ENCODE assay signal across 20 cellular contexts in the genomic region with DNA sequence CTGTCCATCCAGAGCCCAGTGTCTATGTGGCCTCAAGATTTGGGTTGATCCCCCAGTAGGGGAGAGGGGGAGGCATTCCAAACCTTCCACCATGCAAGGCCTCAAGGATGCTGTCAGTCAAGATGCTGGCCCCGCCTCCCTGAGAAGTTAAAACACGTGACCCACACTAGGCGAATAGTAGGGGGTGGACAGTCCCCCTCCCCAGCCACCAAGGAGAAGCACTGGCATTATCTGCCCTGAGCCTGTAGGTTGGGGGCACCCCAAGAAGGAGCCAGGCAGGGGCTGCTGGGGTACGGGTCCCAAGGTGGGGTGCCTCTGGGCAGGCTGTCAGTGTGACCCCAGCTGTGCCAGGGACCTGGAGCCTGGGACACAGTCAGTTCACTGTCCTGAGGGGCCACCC. TPM values are rescaled to one million over a fixed set of nuclear protein-coding genes. Genes with fewer than 3 reads are reported as not detected.
DNase-seq lines count a peak whose midpoint lies in the region; ATAC-seq and TF ChIP-seq lines count a peak whose summit lies in the region.
"Had no signal": no experiment of that assay in that cellular context is flagged by ENCODE, and none has a peak within 500 bp of the region (broad histone marks: within the 10 kb centered on the region; RNA-seq: fewer than 3 reads in every experiment).

No MANE protein-coding gene starts in this region.

- no peaks in the 10 kb centered on the region for H3K9me3 ChIP-seq in BLaER1 treated with 17β-estradiol and CSF1 and Interleukin-3, amounts not matched to agents 10 nM and 100 nM (replicated peaks in 1 of 11)
- no peaks in the 10 kb centered on the region for H3K9me3 ChIP-seq in H9 (ENCODE audit: control insufficient read depth, low read depth, low read length)
- H3K9me3 ChIP-seq in neural cell (ENCODE audit: low read length) = no peaks in the 10 kb centered on the region
- H3K9me3 ChIP-seq: BE2C, psoas muscle had no signal

- no peaks in the 10 kb centered on the region for H3K27me3 ChIP-seq in BLaER1 treated with 17β-estradiol and CSF1 and Interleukin-3, amounts not matched to agents 10 nM and 100 nM
- H3K27me3 ChIP-seq in H9 (ENCODE audit: insufficient read depth, low read length) (no peaks in the 10 kb centered on the region), neural cell (ENCODE audit: insufficient read depth, low read depth, low read length) (no peaks in the 10 kb centered on the region)
- H3K27me3 ChIP-seq: brain microvascular endothelial cell had no signal

- H3K79me1 ChIP-seq in H9 (ENCODE audit: insufficient read depth, low read depth, low read length, poor library complexity, severe bottlenecking) = peaks cover 3% of the 10 kb centered on the region

- H3K4me1 Mint-ChIP-seq in H9 = peaks cover 27 to 35% of the 10 kb centered on the region in 2 experiments

- H3K27ac Mint-ChIP-seq in H9 = peak overlapping the region in 1 of 3 experiments; percentile 17; a peak in 1 of 7 replicates
- H3K27ac Mint-ChIP-seq: activated naive CD4-positive, alpha-beta T cell treated with anti-CD3 and anti-CD28 coated beads, Interleukin-2, amount 10 ng/mL, durations not matched to agents 7 days and 5 days had no signal

- no peak overlapping the region for H3K4ac ChIP-seq in H9 (ENCODE audit: low read depth, low read length)

- H2BK15ac ChIP-seq in H9 (ENCODE audit: low read depth, low read length) = no peak overlapping the region

- no peak overlapping the region for H4K91ac ChIP-seq in H9 (ENCODE audit: insufficient read length, low read depth, low read length)

- WGBS in H9 (ENCODE audit: extremely low coverage, insufficient read length, low lambda C conversion rate) = no CpG with 5 or more reads among the region's 4 CpGs

- no peak overlapping the region for H3K23ac ChIP-seq in H9 (ENCODE audit: insufficient read length, low read depth, low read length)

- peaks cover 8% of the 10 kb centered on the region; the same call in 1 of the 2 replicates for H3K79me2 ChIP-seq in H9 (ENCODE audit: insufficient read depth, low read length)
- H3K79me2 ChIP-seq in neural cell (replicated peaks; ENCODE audit: insufficient read depth, low read length) = peaks cover 74% of the 10 kb centered on the region

- no peaks in the 10 kb centered on the region for H3K9me2 ChIP-seq in neural cell (ENCODE audit: insufficient read depth, low read length)

- H2BK12ac ChIP-seq in H9 (ENCODE audit: insufficient read length, low read depth, low read length) = no peak overlapping the region

- no peak overlapping the region for H3K18ac ChIP-seq in H9 (ENCODE audit: insufficient read length, low read depth, low read length)

- peak overlapping the region; percentile 26 to 56; a peak in 4 of 5 replicates for H3K4me3 Mint-ChIP-seq in H9

- peaks cover 30 to 77% (median 63%) of the 10 kb centered on the region in 11 experiments for H4K20me1 ChIP-seq in BLaER1 treated with 17β-estradiol and CSF1 and Interleukin-3, amounts not matched to agents 10 nM and 100 nM
- H4K20me1 ChIP-seq in H9 (ENCODE audit: control insufficient read depth, insufficient read depth, insufficient read length) (peaks cover 4% of the 10 kb centered on the region), neural cell (ENCODE audit: insufficient read depth) (peaks cover 10% of the 10 kb centered on the region)

- H3F3A ChIP-seq in neural cell (ENCODE audit: insufficient read depth, low read length, poor library complexity, severe bottlenecking) = no peaks in the 10 kb centered on the region

- no peak overlapping the region for H4K8ac ChIP-seq in H9 (replicated peaks; ENCODE audit: insufficient read length, low read depth, low read length)

- peaks cover 16% of the 10 kb centered on the region for H3K23me2 ChIP-seq in H9 (ENCODE audit: insufficient read length, low read depth, low read length, poor library complexity, severe bottlenecking)

- H3K4me1 ChIP-seq in BLaER1 treated with 17β-estradiol and CSF1 and Interleukin-3, amounts not matched to agents 10 nM and 100 nM = peaks cover 53 to 81% (median 71%) of the 10 kb centered on the region in 10 experiments
- H3K4me1 ChIP-seq in H9 (ENCODE audit: insufficient read depth, low read length) = no peaks in the 10 kb centered on the region; the same call in 1 of the 2 replicates
- H3K4me1 ChIP-seq: BE2C had no signal

- peak overlapping the region in 3 of 11 experiments; percentile 95 to 98 (median 97); a peak in 2 of 22 replicates for H3K27ac ChIP-seq in BLaER1 treated with 17β-estradiol and CSF1 and Interleukin-3, amounts not matched to agents 10 nM and 100 nM
- no peak overlapping the region for H3K27ac ChIP-seq in H9 (ENCODE audit: insufficient read length, low read depth, low read length)
- H3K27ac ChIP-seq in neural cell (ENCODE audit: low read length) = no peak overlapping the region
- H3K27ac ChIP-seq: brain microvascular endothelial cell, GM23248 had no signal

- H3K27me3 Mint-ChIP-seq in H9 (ENCODE audit: low read depth) = peaks cover 1% of the 10 kb centered on the region

- H3K4me2 ChIP-seq in BLaER1 treated with 17β-estradiol and CSF1 and Interleukin-3, amounts not matched to agents 10 nM and 100 nM = peak overlapping the region; percentile 83 to 99 (median 94)
- H3K4me2 ChIP-seq in H9 (ENCODE audit: insufficient read depth, insufficient read length, low read length) (peak overlapping the region; percentile 75), neural cell (ENCODE audit: low read length) (peak overlapping the region; percentile 89)

- H3K56ac ChIP-seq in H9 (ENCODE audit: insufficient read length, low read depth, low read length) = no peak overlapping the region

- TF ChIP-seq CTCF in H9 (conservative IDR thresholded peaks at IDR 0.05) = no peak
- no peak for TF ChIP-seq CTCF in neural cell (IDR thresholded peaks at IDR 0.05; ENCODE audit: poor library complexity, severe bottlenecking)

- H3T11ph ChIP-seq in H9 (ENCODE audit: low read length) = no peak overlapping the region

- DNase-seq in H9 (no peak), dermis blood vessel endothelial cell (peak; percentile 20), putamen (ENCODE audit: low spot score) (no peak)
- DNase-seq: activated CD4-positive, alpha-beta T cell treated with anti-CD3 and anti-CD28 coated beads for 4 hours; activated naive CD4-positive, alpha-beta T cell treated with anti-CD3 and anti-CD28 coated beads, Interleukin-2, amount 10 ng/mL, durations not matched to agents 7 days and 5 days; BE2C; brain microvascular endothelial cell; GM23248; NCI-H748 treated with DMSO at 0.1 percent for 48 hours; psoas muscle had no signal

- TF ChIP-seq EP300 in neural cell (conservative IDR thresholded peaks at IDR 0.05; ENCODE audit: poor library complexity, severe bottlenecking) = no peak

- H3K14ac ChIP-seq in H9 (ENCODE audit: insufficient read depth, low read length) = no peak overlapping the region

- H2BK120ac ChIP-seq in H9 (ENCODE audit: low read depth, low read length, poor library complexity, severe bottlenecking) = no peak overlapping the region

- H3K9ac ChIP-seq in BLaER1 treated with 17β-estradiol and CSF1 and Interleukin-3, amounts not matched to agents 10 nM and 100 nM = peak overlapping the region in 10 of 11 experiments; percentile 26 to 99 (median 96); a peak in 15 of 22 replicates
- H3K9ac ChIP-seq in H9 (ENCODE audit: extremely low read depth, insufficient read length, low read length) (no peak overlapping the region), neural cell (ENCODE audit: low read length) (peak overlapping the region; percentile 96)
- H3K9ac ChIP-seq: GM23248 had no signal

- H2BK5ac ChIP-seq in H9 (ENCODE audit: insufficient read length, low read length) = no peak overlapping the region

- ATAC-seq in HG02973 (IDR thresholded peaks at IDR 0.05; ENCODE audit: unreplicated experiment) (no peak), GM18511 (IDR thresholded peaks at IDR 0.05; ENCODE audit: unreplicated experiment) (no peak), HG03280 (IDR thresholded peaks at IDR 0.05; ENCODE audit: unreplicated experiment) (no peak)
- ATAC-seq: psoas muscle had no signal

- no peak overlapping the region for H4K5ac ChIP-seq in H9 (ENCODE audit: insufficient read length, low read depth, low read length)

- H3K36me3 ChIP-seq in BLaER1 treated with 17β-estradiol and CSF1 and Interleukin-3, amounts not matched to agents 10 nM and 100 nM = peaks cover 4 to 37% (median 16%) of the 10 kb centered on the region in 11 experiments; a peak in 16 of 22 replicates
- no peaks in the 10 kb centered on the region for H3K36me3 ChIP-seq in neural cell (ENCODE audit: insufficient read depth, low read length)
- H3K36me3 ChIP-seq: BE2C, brain microvascular endothelial cell had no signal

- no peak for TF ChIP-seq RAD21 in neural cell (conservative IDR thresholded peaks at IDR 0.05)

- no peak overlapping the region for H2AK5ac ChIP-seq in H9 (ENCODE audit: insufficient read length, low read length)

- no peaks in the 10 kb centered on the region; a peak in 2 of 5 replicates for H3K9me3 Mint-ChIP-seq in H9
- H3K9me3 Mint-ChIP-seq: activated naive CD4-positive, alpha-beta T cell treated with anti-CD3 and anti-CD28 coated beads, Interleukin-2, amount 10 ng/mL, durations not matched to agents 7 days and 5 days; T-helper 1 cell treated with Interleukin-12 subunit alpha and Interleukin-12 subunit beta and Interleukin-4 antibody, amounts not matched to agents 30 μg/mL and 1 μg/mL, for 36 hours had no signal

- no peak overlapping the region for H2AFZ ChIP-seq in H9 (ENCODE audit: low read length)
- H2AFZ ChIP-seq in neural cell (ENCODE audit: low read depth, low read length) = no peak overlapping the region
- H2AFZ ChIP-seq: GM23248 had no signal

- H3K4me3 ChIP-seq in BLaER1 treated with 17β-estradiol and CSF1 and Interleukin-3, amounts not matched to agents 10 nM and 100 nM = peak overlapping the region in 6 of 10 experiments; percentile 93 to 97 (median 96); a peak in 8 of 20 replicates
- H3K4me3 ChIP-seq in neural cell (ENCODE audit: low read length) = peak overlapping the region; percentile 85
- H3K4me3 ChIP-seq: GM23248 had no signal

- H2BK20ac ChIP-seq in H9 (ENCODE audit: low read depth, low read length, poor library complexity, severe bottlenecking) = no peak overlapping the region

- peaks cover 18 to 26% (median 26%) of the 10 kb centered on the region in 3 experiments for H3K36me3 Mint-ChIP-seq in H9 (ENCODE audit: insufficient read depth in 1 of 3, low read depth in 3 of 3)

TF ChIP-seq in neural cell, 6 proteins besides CTCF, POLR2A, EP300 and RAD21 (continues in another document):
- TF ChIP-seq POLR2AphosphoS5 (IDR thresholded peaks at IDR 0.05) = no peak

RNA-seq across cellular contexts. Expression of gene SLC25A29, which starts 2.3 kb away (rescaled TPM):
- 161 and 175 TPM in 2 replicates for total RNA-seq in H9 (2021)
- total RNA-seq in dermis blood vessel endothelial cell = 86.2 and 145 TPM in 2 replicates
- polyA plus RNA-seq in neural cell = 447 and 511 TPM in 2 replicates
- polyA minus RNA-seq in neural cell = 151 and 162 TPM in 2 replicates

RNA-seq across cellular contexts. Expression of gene SLC25A47, which starts 19.2 kb away (rescaled TPM):
- total RNA-seq in H9 (2021) (0.13 TPM in 1 of 2 replicates, not detected in the other), dermis blood vessel endothelial cell (not detected in 2 replicates)
- polyA plus RNA-seq in neural cell = 0.44 TPM in 1 of 2 replicates, not detected in the other
- polyA minus RNA-seq in neural cell = not detected in 2 replicates
- total RNA-seq: Daoy, dermis microvascular lymphatic vessel endothelial cell, GM23248, RPMI7951 had no signal
- polyA plus RNA-seq: fibroblast of lung, GM23248 had no signal
